Comparison of ENCODE assay signal across 8 cellular contexts in genomic region chr9:80804873-80805272, GRCh38.
"Had no signal": no experiment of that assay in that cellular context is flagged by ENCODE, and none has a peak within 500 bp of the region (broad histone marks: within the 10 kb centered on the region; RNA-seq: fewer than 3 reads in every experiment).

No MANE protein-coding gene starts in this region.

- H3K4me3 Mint-ChIP-seq: HFFc6 had no signal

- H3K9me3 ChIP-seq: HAP-1 had no signal

- H3K4me3 ChIP-seq: HAP-1, K562 had no signal

- ATAC-seq: HCT116, K562 had no signal

- H3K36me3 ChIP-seq: HAP-1 had no signal

- FAIRE-seq: HTR-8/SVneo, K562 had no signal

- H3K4me1 ChIP-seq: HAP-1 had no signal

- H3K27ac Mint-ChIP-seq: HFFc6 had no signal

- DNase-seq: GOT3, H7, HFFc6, KG1 had no signal
